ENCODE assay signal across 1 cellular context in genomic region chr1:33045814-33046213, GRCh38.
TF ChIP-seq lines count a peak whose summit lies in the region.

No MANE protein-coding gene starts in this region.

TF ChIP-seq in SK-N-SH treated with all-trans-retinoic acid at 6 μM for 48 hours, 23 proteins besides CTCF, POLR2A, EP300 and RAD21 (continued from another document):
- TF ChIP-seq SNAI2 (CRISPR knock-in tag; IDR thresholded peaks at IDR 0.05) (no peak), TSHZ2 (CRISPR knock-in tag; IDR thresholded peaks at IDR 0.05) (no peak), ISL1 (CRISPR knock-in tag; IDR thresholded peaks at IDR 0.05) (no peak), POU6F1 (CRISPR knock-in tag; IDR thresholded peaks at IDR 0.05; ENCODE audit: borderline replicate concordance, low read depth) (no peak), CSRNP3 (CRISPR knock-in tag; IDR thresholded peaks at IDR 0.05) (no peak), ZNF8 (CRISPR knock-in tag; IDR thresholded peaks at IDR 0.05) (no peak), BACH2 (CRISPR knock-in tag; IDR thresholded peaks at IDR 0.05; ENCODE audit: borderline replicate concordance) (no peak), OSR1 (CRISPR knock-in tag; IDR thresholded peaks at IDR 0.05) (no peak)
